ENCODE assay signal across 1 cellular context in the genomic region with DNA sequence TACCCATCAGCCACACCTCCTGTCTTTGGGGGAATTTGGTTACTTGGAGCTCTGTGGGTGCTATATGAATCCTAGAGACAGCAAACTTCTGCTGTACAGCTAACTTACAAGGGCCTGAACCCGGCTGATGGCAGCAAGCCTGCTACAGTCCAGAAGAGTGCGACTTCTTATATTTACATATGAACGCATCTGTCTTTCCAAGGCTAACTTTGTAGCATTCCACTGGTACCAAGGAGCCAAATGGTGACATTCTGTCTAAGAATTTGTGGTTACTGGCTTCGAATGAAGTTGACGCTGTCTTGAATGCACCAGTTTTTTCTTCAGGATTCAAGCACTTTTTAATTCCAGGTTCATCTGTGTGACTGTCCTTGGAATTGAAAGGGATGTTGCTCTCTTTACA.
TF ChIP-seq lines count a peak whose summit lies in the region.

No MANE protein-coding gene starts in this region.

TF ChIP-seq in SK-N-SH, 30 proteins besides CTCF, POLR2A, EP300 and RAD21 (continued from another document):
- TF ChIP-seq, protein P1, sequence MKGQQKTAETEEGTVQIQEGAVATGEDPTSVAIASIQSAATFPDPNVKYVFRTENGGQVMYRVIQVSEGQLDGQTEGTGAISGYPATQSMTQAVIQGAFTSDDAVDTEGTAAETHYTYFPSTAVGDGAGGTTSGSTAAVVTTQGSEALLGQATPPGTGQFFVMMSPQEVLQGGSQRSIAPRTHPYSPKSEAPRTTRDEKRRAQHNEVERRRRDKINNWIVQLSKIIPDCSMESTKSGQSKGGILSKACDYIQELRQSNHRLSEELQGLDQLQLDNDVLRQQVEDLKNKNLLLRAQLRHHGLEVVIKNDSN (IDR thresholded peaks at IDR 0.05; ENCODE audit: borderline replicate concordance, low read depth): no peak
- TF ChIP-seq POLR2AphosphoS5 (IDR thresholded peaks at IDR 0.05; ENCODE audit: low read depth, low read length) (peak; percentile 20; the same call in 1 of the 2 replicates), TAF1 (IDR thresholded peaks at IDR 0.05; ENCODE audit: borderline replicate concordance, low read depth, low read length) (no peak), JUND (IDR thresholded peaks at IDR 0.05) (peak; percentile 42), NFIC (IDR thresholded peaks at IDR 0.05; ENCODE audit: borderline replicate concordance) (peak; percentile 82), SIN3A (IDR thresholded peaks at IDR 0.05; ENCODE audit: borderline replicate concordance, low read depth, low read length) (no peak), MEF2A (IDR thresholded peaks at IDR 0.05; ENCODE audit: borderline replicate concordance, low read depth) (no peak), GABPA (IDR thresholded peaks at IDR 0.05; ENCODE audit: low read depth) (no peak), TCF12 (IDR thresholded peaks at IDR 0.05) (peak; percentile 64), GATA2 (CRISPR knock-in tag; IDR thresholded peaks at IDR 0.05) (no peak), RXRA (IDR thresholded peaks at IDR 0.05; ENCODE audit: borderline replicate concordance, low read depth) (no peak)
- TF ChIP-seq, protein P2, sequence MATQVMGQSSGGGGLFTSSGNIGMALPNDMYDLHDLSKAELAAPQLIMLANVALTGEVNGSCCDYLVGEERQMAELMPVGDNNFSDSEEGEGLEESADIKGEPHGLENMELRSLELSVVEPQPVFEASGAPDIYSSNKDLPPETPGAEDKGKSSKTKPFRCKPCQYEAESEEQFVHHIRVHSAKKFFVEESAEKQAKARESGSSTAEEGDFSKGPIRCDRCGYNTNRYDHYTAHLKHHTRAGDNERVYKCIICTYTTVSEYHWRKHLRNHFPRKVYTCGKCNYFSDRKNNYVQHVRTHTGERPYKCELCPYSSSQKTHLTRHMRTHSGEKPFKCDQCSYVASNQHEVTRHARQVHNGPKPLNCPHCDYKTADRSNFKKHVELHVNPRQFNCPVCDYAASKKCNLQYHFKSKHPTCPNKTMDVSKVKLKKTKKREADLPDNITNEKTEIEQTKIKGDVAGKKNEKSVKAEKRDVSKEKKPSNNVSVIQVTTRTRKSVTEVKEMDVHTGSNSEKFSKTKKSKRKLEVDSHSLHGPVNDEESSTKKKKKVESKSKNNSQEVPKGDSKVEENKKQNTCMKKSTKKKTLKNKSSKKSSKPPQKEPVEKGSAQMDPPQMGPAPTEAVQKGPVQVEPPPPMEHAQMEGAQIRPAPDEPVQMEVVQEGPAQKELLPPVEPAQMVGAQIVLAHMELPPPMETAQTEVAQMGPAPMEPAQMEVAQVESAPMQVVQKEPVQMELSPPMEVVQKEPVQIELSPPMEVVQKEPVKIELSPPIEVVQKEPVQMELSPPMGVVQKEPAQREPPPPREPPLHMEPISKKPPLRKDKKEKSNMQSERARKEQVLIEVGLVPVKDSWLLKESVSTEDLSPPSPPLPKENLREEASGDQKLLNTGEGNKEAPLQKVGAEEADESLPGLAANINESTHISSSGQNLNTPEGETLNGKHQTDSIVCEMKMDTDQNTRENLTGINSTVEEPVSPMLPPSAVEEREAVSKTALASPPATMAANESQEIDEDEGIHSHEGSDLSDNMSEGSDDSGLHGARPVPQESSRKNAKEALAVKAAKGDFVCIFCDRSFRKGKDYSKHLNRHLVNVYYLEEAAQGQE (IDR thresholded peaks at IDR 0.05; ENCODE audit: low read depth, low read length): no peak
